Comparison of ENCODE assay signal across 2 cellular contexts in the genomic region with DNA sequence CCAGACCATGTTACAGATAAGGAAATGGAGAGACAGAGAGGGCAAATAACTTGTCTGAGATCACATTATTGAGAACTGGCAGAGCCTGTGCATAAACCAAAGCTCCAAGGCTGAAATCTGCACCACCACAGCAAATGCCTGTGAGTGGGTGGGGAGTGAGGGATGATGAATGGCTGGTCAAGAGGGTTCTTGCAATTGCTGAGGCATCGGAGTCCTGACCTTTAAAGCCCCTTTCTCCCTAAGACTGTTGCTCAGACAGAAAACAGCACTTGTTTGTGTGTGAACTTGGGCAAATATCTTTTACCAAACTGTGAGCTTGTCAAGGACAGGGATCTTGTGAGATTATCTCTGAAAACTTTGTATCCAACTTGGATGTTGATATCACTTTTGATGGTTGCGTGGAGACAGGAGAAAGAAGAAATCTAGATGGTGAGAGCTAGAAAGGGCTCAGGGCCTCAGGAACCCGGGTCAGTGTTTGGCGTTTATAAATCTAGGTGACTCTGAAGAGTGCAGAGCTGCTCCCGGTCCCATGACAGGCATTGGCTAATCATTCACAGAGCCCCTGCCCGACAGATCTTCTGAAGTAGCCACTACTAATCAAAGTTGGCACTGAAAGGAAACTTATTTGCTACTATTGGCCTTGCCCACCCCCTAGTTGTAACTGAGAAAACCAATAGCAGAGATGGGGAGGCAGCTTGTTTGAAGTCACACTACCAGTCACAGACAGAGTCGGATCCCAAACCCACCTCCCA.
TF ChIP-seq lines count a peak whose summit lies in the region.

No MANE protein-coding gene starts in this region.

TF ChIP-seq in HEK293, 187 proteins besides CTCF, POLR2A, EP300 and RAD21:
- TF ChIP-seq ZFHX2 (tag by site-specific recombination; conservative IDR thresholded peaks at IDR 0.05), result peak; percentile 61
- TF ChIP-seq EGR2 (tag by site-specific recombination; IDR thresholded peaks at IDR 0.05; ENCODE audit: low read depth), result peak; percentile 58; the same call in 1 of the 2 replicates
- TF ChIP-seq KLF7 (tag by site-specific recombination; IDR thresholded peaks at IDR 0.05; ENCODE audit: borderline replicate concordance), result no peak
- peak; percentile 47 for TF ChIP-seq ZBTB17 (tag by site-specific recombination; IDR thresholded peaks at IDR 0.05)
- no peak for TF ChIP-seq ZNF529 (tag by site-specific recombination; IDR thresholded peaks at IDR 0.05; ENCODE audit: insufficient replicate concordance)

TF ChIP-seq in H1, 55 proteins besides CTCF, POLR2A, EP300 and RAD21:
- TF ChIP-seq CBX5 (IDR thresholded peaks at IDR 0.05; ENCODE audit: low read depth, low read length) (no peak), SIN3A (conservative IDR thresholded peaks at IDR 0.05 in 1 of 2, IDR thresholded peaks at IDR 0.05 in 1 of 2; ENCODE audit: low read depth in 1 of 2, low read length in 2 of 2) (no peak), KDM4A (IDR thresholded peaks at IDR 0.05; ENCODE audit: low read depth, low read length, severe bottlenecking) (no peak), TBP (IDR thresholded peaks at IDR 0.05; ENCODE audit: low read depth, low read length) (no peak)
- TF ChIP-seq, protein P1, sequence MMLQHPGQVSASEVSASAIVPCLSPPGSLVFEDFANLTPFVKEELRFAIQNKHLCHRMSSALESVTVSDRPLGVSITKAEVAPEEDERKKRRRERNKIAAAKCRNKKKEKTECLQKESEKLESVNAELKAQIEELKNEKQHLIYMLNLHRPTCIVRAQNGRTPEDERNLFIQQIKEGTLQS (IDR thresholded peaks at IDR 0.05; ENCODE audit: insufficient read depth, low read depth, low read length), result no peak
